In genomic region chr14:50677527-50678063, GRCh38 we compare ENCODE assay signal across 8 cellular contexts. TPM values are rescaled to one million over a fixed set of nuclear protein-coding genes. Genes with fewer than 3 reads are reported as not detected.
DNase-seq lines count a peak whose midpoint lies in the region; ATAC-seq, FAIRE-seq and TF ChIP-seq lines count a peak whose summit lies in the region.

No MANE protein-coding gene starts in this region.

- peak; percentile 61 for ATAC-seq in HG03045 (IDR thresholded peaks at IDR 0.05; ENCODE audit: unreplicated experiment)
- no peak for ATAC-seq in HepG2
- no peak for ATAC-seq in HG03439 (IDR thresholded peaks at IDR 0.05; ENCODE audit: unreplicated experiment)

- peak; percentile 92 for FAIRE-seq in GM12891 (lab: Jason Lieb, UNC)
- no peak for FAIRE-seq in HepG2 (lab: Jason Lieb, UNC)

- no peak overlapping the region for H3K4me3 ChIP-seq in HepG2 (replicated peaks in 1 of 3; ENCODE audit: insufficient read depth in 1 of 3, low read depth in 2 of 3, low read length in 3 of 3)

- BruUV-seq in HepG2 (replicated peaks; lab: Mats Ljungman, UMichigan): no TSS peak

- TF ChIP-seq CTCF in HepG2 (CRISPR knock-in tag; IDR thresholded peaks at IDR 0.05): no peak

- no peak overlapping the region for H2AFZ ChIP-seq in HepG2 (ENCODE audit: low read length)

- DNase-seq in GM12891 (ENCODE audit: insufficient read length, low spot score) (no peak), SW480 (ENCODE audit: low spot score) (peak; percentile 77), HepG2 (ENCODE audit: low spot score) (peak; percentile 1), NCI-H446 (lab: John Stamatoyannopoulos, UW) (no peak), COLO668 (lab: John Stamatoyannopoulos, UW; ENCODE audit: unreplicated experiment) (no peak), SHP77 treated with DMSO at 0.1 percent for 48 hours (lab: John Stamatoyannopoulos, UW) (no peak)

- TF ChIP-seq RAD21 in HepG2 (CRISPR knock-in tag; IDR thresholded peaks at IDR 0.05): no peak

- H3K4me1 ChIP-seq in HepG2 (ENCODE audit: insufficient read depth, low read length): peaks cover 16% of the 10 kb centered on the region

- no peak overlapping the region for H3K9ac ChIP-seq in HepG2 (ENCODE audit: insufficient read depth, low read depth, low read length)

- POLR2A ChIA-PET in HepG2 (lab: Yijun Ruan, JAX): no interaction called here

- H3K79me2 ChIP-seq in HepG2 (ENCODE audit: insufficient read depth, low read length): no peaks in the 10 kb centered on the region

- H4K20me1 ChIP-seq in HepG2 (ENCODE audit: insufficient read depth, low read length): no peaks in the 10 kb centered on the region

- in situ Hi-C loops in HepG2 (cut with HindIII; ENCODE audit: extremely low pct_ligation_motif_present, low pct_unique_long_range_greater_than_20kb): no loop called here

- H3K36me3 ChIP-seq in HepG2 (replicated peaks in 1 of 2; ENCODE audit: control insufficient read depth in 1 of 2, insufficient read depth in 2 of 2, low read length in 2 of 2): no peaks in the 10 kb centered on the region

- CTCF ChIA-PET in HepG2 (lab: Yijun Ruan, JAX; ENCODE audit: low intra/inter-chr PET ratio, low total read pairs): no interaction called here

- H3K27me3 ChIP-seq in HepG2 (ENCODE audit: control insufficient read depth in 1 of 2, insufficient read depth in 2 of 2, low read length in 2 of 2): peaks cover 1 to 11% of the 10 kb centered on the region in 2 experiments; a peak in 2 of 5 replicates

- no peak for TF ChIP-seq EP300 in HepG2 (IDR thresholded peaks at IDR 0.05; ENCODE audit: low read depth in 2 of 2, low read length in 2 of 2)
- TF ChIP-seq EP300 in HepG2 (CRISPR knock-in tag; IDR thresholded peaks at IDR 0.05; ENCODE audit: borderline replicate concordance): no peak

- peak overlapping the region; percentile 32 for H3K4me2 ChIP-seq in HepG2 (ENCODE audit: low read depth, low read length)

- TF ChIP-seq POLR2A in GM12891 (IDR thresholded peaks at IDR 0.05; ENCODE audit: low read depth, low read length) (no peak), HepG2 (IDR thresholded peaks at IDR 0.05; ENCODE audit: insufficient read depth in 1 of 2, low read depth in 2 of 2, low read length in 2 of 2) (no peak)

- intact Hi-C loops in HepG2 (cut with micrococcal nuclease; ENCODE audit: unreplicated experiment): no loop called here

- no peaks in the 10 kb centered on the region for H3K9me3 ChIP-seq in HepG2 (ENCODE audit: low read length)

- no peak overlapping the region for H3K27ac ChIP-seq in HepG2 (ENCODE audit: extremely low read length, insufficient read depth, low read length)

- WGBS in HepG2 (ENCODE audit: low lambda C conversion rate): 2% methylated on average over 5 of the region's 5 CpGs

TF ChIP-seq in GM12891, 5 proteins besides CTCF, POLR2A, EP300 and RAD21:
- no peak for TF ChIP-seq POLR2AphosphoS5 (IDR thresholded peaks at IDR 0.05; ENCODE audit: low read depth, low read length)
- no peak for TF ChIP-seq POU2F2 (IDR thresholded peaks at IDR 0.05; ENCODE audit: low read depth, low read length)
- TF ChIP-seq TAF1 (IDR thresholded peaks at IDR 0.05; ENCODE audit: low read depth, low read length): no peak
- TF ChIP-seq SPI1 (IDR thresholded peaks at IDR 0.05; ENCODE audit: low read depth, low read length): peak; percentile 82
- no peak for TF ChIP-seq PAX5 (IDR thresholded peaks at IDR 0.05; ENCODE audit: insufficient read depth, low read length, severe bottlenecking)

TF ChIP-seq in HepG2, 621 proteins besides CTCF, POLR2A, EP300 and RAD21:
- TF ChIP-seq DMTF1 (CRISPR knock-in tag; IDR thresholded peaks at IDR 0.05) (no peak), ZNF768 (CRISPR knock-in tag; IDR thresholded peaks at IDR 0.05) (no peak), SAP130 (CRISPR knock-in tag; IDR thresholded peaks at IDR 0.05; ENCODE audit: low read depth) (0 out of 2 replicates have a peak, but pooled peaks have one; percentile 15), CENPX (CRISPR knock-in tag; IDR thresholded peaks at IDR 0.05) (no peak), GABPB1 (CRISPR knock-in tag; IDR thresholded peaks at IDR 0.05) (no peak)
- TF ChIP-seq, protein P1, sequence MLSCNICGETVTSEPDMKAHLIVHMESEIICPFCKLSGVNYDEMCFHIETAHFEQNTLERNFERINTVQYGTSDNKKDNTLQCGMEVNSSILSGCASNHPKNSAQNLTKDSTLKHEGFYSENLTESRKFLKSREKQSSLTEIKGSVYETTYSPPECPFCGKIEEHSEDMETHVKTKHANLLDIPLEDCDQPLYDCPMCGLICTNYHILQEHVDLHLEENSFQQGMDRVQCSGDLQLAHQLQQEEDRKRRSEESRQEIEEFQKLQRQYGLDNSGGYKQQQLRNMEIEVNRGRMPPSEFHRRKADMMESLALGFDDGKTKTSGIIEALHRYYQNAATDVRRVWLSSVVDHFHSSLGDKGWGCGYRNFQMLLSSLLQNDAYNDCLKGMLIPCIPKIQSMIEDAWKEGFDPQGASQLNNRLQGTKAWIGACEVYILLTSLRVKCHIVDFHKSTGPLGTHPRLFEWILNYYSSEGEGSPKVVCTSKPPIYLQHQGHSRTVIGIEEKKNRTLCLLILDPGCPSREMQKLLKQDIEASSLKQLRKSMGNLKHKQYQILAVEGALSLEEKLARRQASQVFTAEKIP (CRISPR knock-in tag; IDR thresholded peaks at IDR 0.05; ENCODE audit: borderline replicate concordance): no peak

RNA-seq across cellular contexts. Expression of gene SAV1, which starts 9.5 kb away (rescaled TPM):
- 13.0 TPM for polyA plus RNA-seq in GM12891 (2012; ENCODE audit: low read depth, missing spikeins)
- 8.1 and 8.2 TPM in 2 replicates for total RNA-seq in HepG2 (2016; rRNA removed; fragmentation: Illumina TruSeq; extraction: Trizol)
- total RNA-seq in HepG2 (2016; cell fraction: cytosol; rRNA removed; fragmentation: Illumina TruSeq; extraction: Trizol; ENCODE audit: low read depth): 5.7 and 6.1 TPM in 2 replicates
- total RNA-seq in HepG2 (2016; cell fraction: insoluble cytoplasmic fraction; rRNA removed; fragmentation: Illumina TruSeq; extraction: Trizol): 8.2 and 10.4 TPM in 2 replicates
- total RNA-seq in HepG2 (2016; cell fraction: membrane; rRNA removed; fragmentation: Illumina TruSeq; extraction: Trizol): 14.1 and 14.6 TPM in 2 replicates
- 8.7 and 12.4 TPM in 2 replicates for total RNA-seq in HepG2 (2016; cell fraction: nucleus; rRNA removed; fragmentation: Illumina TruSeq; extraction: Trizol)
- 6.2 and 7.3 TPM in 2 replicates for polyA plus RNA-seq in HepG2 (2011; rRNA removed)
- polyA plus RNA-seq in HepG2 (2011; cell fraction: cytosol; rRNA removed): 3.8 and 5.5 TPM in 2 replicates
- polyA plus RNA-seq in HepG2 (2011; cell fraction: nucleus; rRNA removed): 1.7 and 3.1 TPM in 2 replicates
- 8.6 and 11.5 TPM in 2 replicates for polyA plus RNA-seq in HepG2 (2012)
- 6.8 and 7.8 TPM in 2 replicates for polyA plus RNA-seq in HepG2 (2016; cell fraction: cytosol; fragmentation: Illumina TruSeq; extraction: Trizol; ENCODE audit: low read depth)
- 12.2 and 17.2 TPM in 2 replicates for polyA plus RNA-seq in HepG2 (2016; cell fraction: insoluble cytoplasmic fraction; fragmentation: Illumina TruSeq; extraction: Trizol; ENCODE audit: low read depth)
- polyA plus RNA-seq in HepG2 (2016; cell fraction: membrane; fragmentation: Illumina TruSeq; extraction: Trizol; ENCODE audit: low read depth): 17.1 and 18.9 TPM in 2 replicates
- 9.8 and 9.9 TPM in 2 replicates for polyA plus RNA-seq in HepG2 (2016; cell fraction: nucleus; fragmentation: Illumina TruSeq; extraction: Trizol; ENCODE audit: insufficient read depth, low read depth)
- 2.9 and 12.9 TPM in 2 replicates for polyA minus RNA-seq in HepG2 (2011; rRNA and poly(A)+ RNA removed; ENCODE audit: low replicate concordance)
- 5.4 and 6.7 TPM in 2 replicates for polyA minus RNA-seq in HepG2 (2011; cell fraction: cytosol; rRNA and poly(A)+ RNA removed)
- polyA minus RNA-seq in HepG2 (2011; cell fraction: nucleus; rRNA and poly(A)+ RNA removed): 16.2 and 17.7 TPM in 2 replicates

Comparison
In these comparisons a context has a peak if more than half of its experiments do, and no peak if none do; other contexts are left out.
1. DNase-seq: peak in SW480 (single experiment) and HepG2 (single experiment); none in GM12891 (single experiment), NCI-H446 (0 of 2), COLO668 (single experiment) and SHP77 treated with DMSO at 0.1 percent for 48 hours (single experiment).